Comparison of ENCODE assay signal across 17 cellular contexts in genomic region chr2:217880490-217880889, GRCh38.
DNase-seq lines count a peak whose midpoint lies in the region; ATAC-seq and TF ChIP-seq lines count a peak whose summit lies in the region.
"Had no signal": no experiment of that assay in that cellular context is flagged by ENCODE, and none has a peak within 500 bp of the region (broad histone marks: within the 10 kb centered on the region; RNA-seq: fewer than 3 reads in every experiment).

No MANE protein-coding gene starts in this region.

- H2BK120ac ChIP-seq in mesenchymal stem cell (ENCODE audit: low read depth, low read length), result no peak overlapping the region

- no peak overlapping the region for H3K18ac ChIP-seq in mesenchymal stem cell (ENCODE audit: low read depth in 1 of 2, low read length in 2 of 2)

- H3K27me3 ChIP-seq in muscle layer of colon (ENCODE audit: control insufficient read depth in 1 of 2, insufficient read depth in 2 of 2, low read length in 2 of 2) (no peaks in the 10 kb centered on the region), thoracic aorta (replicated peaks; ENCODE audit: insufficient read depth) (no peaks in the 10 kb centered on the region), mesenchymal stem cell (ENCODE audit: control insufficient read depth in 1 of 2, insufficient read depth in 1 of 2, low read length in 2 of 2) (no peaks in the 10 kb centered on the region)
- H3K27me3 ChIP-seq: colonic mucosa had no signal

- no peak overlapping the region for H4K91ac ChIP-seq in mesenchymal stem cell (ENCODE audit: low read length)

- TF ChIP-seq CTCF in chondrocyte (IDR thresholded peaks at IDR 0.05), result peak; percentile 51
- peak; percentile 24 for TF ChIP-seq CTCF in thoracic aorta (IDR thresholded peaks at IDR 0.05)
- TF ChIP-seq CTCF in progenitor cell of endocrine pancreas (IDR thresholded peaks at IDR 0.05; ENCODE audit: unreplicated experiment), result no peak

- no peak for ATAC-seq in thoracic aorta (ENCODE audit: insufficient number of reproducible peaks, low FRiP score, low read depth)
- no peak for ATAC-seq in HG02970 (IDR thresholded peaks at IDR 0.05; ENCODE audit: low FRiP score, unreplicated experiment)
- ATAC-seq: naive thymus-derived CD8-positive, alpha-beta T cell had no signal

- no peak overlapping the region for H4K8ac ChIP-seq in mesenchymal stem cell (ENCODE audit: low read length)

- H3K4me3 Mint-ChIP-seq in chondrocyte (ENCODE audit: unreplicated experiment), result no peak overlapping the region
- no peak overlapping the region for H3K4me3 Mint-ChIP-seq in progenitor cell of endocrine pancreas (ENCODE audit: low read depth)
- H3K4me3 Mint-ChIP-seq: activated naive CD8-positive, alpha-beta T cell treated with anti-CD3 and anti-CD28 coated beads, Interleukin-2, amount 10 ng/mL, durations not matched to agents 7 days and 5 days; naive thymus-derived CD8-positive, alpha-beta T cell had no signal

- H3K27me3 Mint-ChIP-seq in chondrocyte (ENCODE audit: low read depth) (no peaks in the 10 kb centered on the region), progenitor cell of endocrine pancreas (peaks cover 2% of the 10 kb centered on the region)

- H2BK15ac ChIP-seq in mesenchymal stem cell (ENCODE audit: low read depth, poor library complexity, severe bottlenecking), result no peak overlapping the region

- WGBS in mesenchymal stem cell, result 89% methylated on average over 3 of the region's 5 CpGs

- no peak overlapping the region for H3K14ac ChIP-seq in mesenchymal stem cell (ENCODE audit: low read length in 2 of 2)

- no peak overlapping the region for H3K4ac ChIP-seq in mesenchymal stem cell (ENCODE audit: low read depth in 1 of 2, low read length in 2 of 2)

- H3K4me3 ChIP-seq in muscle layer of colon (ENCODE audit: low read depth in 1 of 2, low read length in 2 of 2) (no peak overlapping the region), thoracic aorta (no peak overlapping the region), mesenchymal stem cell (ENCODE audit: insufficient read depth in 1 of 2, low read depth in 1 of 2, low read length in 2 of 2) (no peak overlapping the region)
- H3K4me3 ChIP-seq: colonic mucosa had no signal

- peaks cover 85% of the 10 kb centered on the region for H3K36me3 ChIP-seq in muscle layer of colon (ENCODE audit: insufficient read depth, low read length)
- peaks cover 93% of the 10 kb centered on the region for H3K36me3 ChIP-seq in thoracic aorta
- H3K36me3 ChIP-seq in mesenchymal stem cell (ENCODE audit: control insufficient read depth in 1 of 2, insufficient read depth in 2 of 2, low read depth in 1 of 2, low read length in 2 of 2), result peaks cover 75 to 98% of the 10 kb centered on the region in 2 experiments
- H3K36me3 ChIP-seq: colonic mucosa had no signal

- H2AK5ac ChIP-seq in mesenchymal stem cell (ENCODE audit: low read length, severe bottlenecking), result no peak overlapping the region

- H3K9me3 Mint-ChIP-seq in chondrocyte (ENCODE audit: low read depth) (no peaks in the 10 kb centered on the region), progenitor cell of endocrine pancreas (ENCODE audit: low read depth) (no peaks in the 10 kb centered on the region)
- H3K9me3 Mint-ChIP-seq: activated naive CD8-positive, alpha-beta T cell treated with anti-CD3 and anti-CD28 coated beads, Interleukin-2, amount 10 ng/mL, durations not matched to agents 7 days and 5 days; naive thymus-derived CD8-positive, alpha-beta T cell had no signal

- peak overlapping the region; percentile 32 for H3K27ac Mint-ChIP-seq in chondrocyte (ENCODE audit: unreplicated experiment)
- H3K27ac Mint-ChIP-seq in progenitor cell of endocrine pancreas, result no peak overlapping the region
- H3K27ac Mint-ChIP-seq: activated naive CD8-positive, alpha-beta T cell treated with anti-CD3 and anti-CD28 coated beads, Interleukin-2, amount 10 ng/mL, durations not matched to agents 7 days and 5 days; naive thymus-derived CD8-positive, alpha-beta T cell had no signal

- no peak overlapping the region for H3K23ac ChIP-seq in mesenchymal stem cell (ENCODE audit: low read length in 2 of 2)

- H3K27ac ChIP-seq in muscle layer of colon (ENCODE audit: low read depth, low read length) (peak overlapping the region; percentile 16), thoracic aorta (peak overlapping the region; percentile 52 to 74), mesenchymal stem cell (ENCODE audit: low read length, poor library complexity, severe bottlenecking) (no peak overlapping the region)
- H3K27ac ChIP-seq: colonic mucosa, epithelial cell of prostate had no signal

- H3K9me3 ChIP-seq in muscle layer of colon (ENCODE audit: low read length), result no peaks in the 10 kb centered on the region
- H3K9me3 ChIP-seq in thoracic aorta, result no peaks in the 10 kb centered on the region
- H3K9me3 ChIP-seq in mesenchymal stem cell (ENCODE audit: control insufficient read depth, low read length), result no peaks in the 10 kb centered on the region
- H3K9me3 ChIP-seq: colonic mucosa had no signal

- no peak overlapping the region for H2BK5ac ChIP-seq in mesenchymal stem cell (ENCODE audit: low read depth, low read length, poor library complexity, severe bottlenecking)

- H3K4me1 ChIP-seq in muscle layer of colon (ENCODE audit: insufficient read depth, low read length) (peaks cover 59% of the 10 kb centered on the region), thoracic aorta (ENCODE audit: control insufficient read depth in 1 of 2, low read depth in 2 of 2) (peaks cover 19 to 74% of the 10 kb centered on the region in 2 donors), mesenchymal stem cell (ENCODE audit: control insufficient read depth, insufficient read depth, low read depth, low read length) (peaks cover 8% of the 10 kb centered on the region)
- H3K4me1 ChIP-seq: colonic mucosa had no signal

- peaks cover 49% of the 10 kb centered on the region for H3K36me3 Mint-ChIP-seq in chondrocyte (ENCODE audit: low read depth)
- no peaks in the 10 kb centered on the region for H3K36me3 Mint-ChIP-seq in progenitor cell of endocrine pancreas (ENCODE audit: insufficient read depth)
- H3K36me3 Mint-ChIP-seq: activated naive CD8-positive, alpha-beta T cell treated with anti-CD3 and anti-CD28 coated beads, Interleukin-2, amount 10 ng/mL, durations not matched to agents 7 days and 5 days; naive thymus-derived CD8-positive, alpha-beta T cell had no signal

- H2BK12ac ChIP-seq in mesenchymal stem cell (ENCODE audit: low read length in 2 of 2), result no peak overlapping the region

- H2AFZ ChIP-seq in mesenchymal stem cell (ENCODE audit: low read depth, low read length), result no peak overlapping the region

- DNase-seq in LHCN-M2 (ENCODE audit: low read depth) (peak; percentile 14), chondrocyte (ENCODE audit: low spot score) (no peak), thoracic aorta (ENCODE audit: low spot score) (no peak), NCI-H748 (lab: John Stamatoyannopoulos, UW; ENCODE audit: unreplicated experiment) (no peak), mesenchymal stem cell (no peak), progenitor cell of endocrine pancreas (ENCODE audit: low spot score, unreplicated experiment) (no peak)
- DNase-seq: activated CD4-positive, alpha-beta T cell treated with anti-CD3 and anti-CD28 coated beads, Interleukin-2, amount 50 U/mL, for 48 hours; activated naive CD8-positive, alpha-beta T cell treated with anti-CD3 and anti-CD28 coated beads, Interleukin-2, amount 10 ng/mL, durations not matched to agents 7 days and 5 days; activated T-cell treated with anti-CD3 and anti-CD28 coated beads, Interleukin-2, amount 50 U/mL, for 48 hours; AML-193; colonic mucosa; naive thymus-derived CD8-positive, alpha-beta T cell; NCI-H1694; NCI-H226 had no signal

- H3K4me1 Mint-ChIP-seq in chondrocyte (ENCODE audit: low read depth) (peaks cover 19% of the 10 kb centered on the region), progenitor cell of endocrine pancreas (ENCODE audit: low read depth) (no peaks in the 10 kb centered on the region)
- H3K4me1 Mint-ChIP-seq: activated naive CD8-positive, alpha-beta T cell treated with anti-CD3 and anti-CD28 coated beads, Interleukin-2, amount 10 ng/mL, durations not matched to agents 7 days and 5 days; naive thymus-derived CD8-positive, alpha-beta T cell had no signal

- peaks cover 18% of the 10 kb centered on the region for H3K79me1 ChIP-seq in mesenchymal stem cell (replicated peaks; ENCODE audit: low read length, poor library complexity, severe bottlenecking)

- no peak overlapping the region for H3K4me2 ChIP-seq in mesenchymal stem cell (ENCODE audit: low read length, poor library complexity, severe bottlenecking)

- H3K9ac ChIP-seq in muscle layer of colon (ENCODE audit: low read length), result no peak overlapping the region
- H3K9ac ChIP-seq in mesenchymal stem cell (ENCODE audit: low read length), result no peak overlapping the region
